15 cellular contexts compared by ENCODE assay signal in genomic region chr6:54335871-54336270, GRCh38. TPM values are rescaled to one million over a fixed set of nuclear protein-coding genes. Genes with fewer than 3 reads are reported as not detected.
DNase-seq lines count a peak whose midpoint lies in the region; FAIRE-seq and TF ChIP-seq lines count a peak whose summit lies in the region.
"Had no signal": no experiment of that assay in that cellular context is flagged by ENCODE, and none has a peak within 500 bp of the region (broad histone marks: within the 10 kb centered on the region; RNA-seq: fewer than 3 reads in every experiment).

No MANE protein-coding gene starts in this region.

- H3K27ac Mint-ChIP-seq in endothelial cell (ENCODE audit: unreplicated experiment), result peak overlapping the region; percentile 94
- no peak overlapping the region for H3K27ac Mint-ChIP-seq in activated naive CD4-positive, alpha-beta T cell treated with anti-CD3 and anti-CD28 coated beads, Interleukin-2, amount 10 ng/mL, durations not matched to agents 7 days and 5 days
- H3K27ac Mint-ChIP-seq: activated CD8-positive, alpha-beta T cell treated with anti-CD3 and anti-CD28 coated beads, Interleukin-2, amount 10 ng/mL, durations not matched to agents 7 days and 5 days had no signal

- H3K4me1 Mint-ChIP-seq in endothelial cell (ENCODE audit: unreplicated experiment), result peaks cover 17% of the 10 kb centered on the region
- no peaks in the 10 kb centered on the region for H3K4me1 Mint-ChIP-seq in activated naive CD4-positive, alpha-beta T cell treated with anti-CD3 and anti-CD28 coated beads, Interleukin-2, amount 10 ng/mL, durations not matched to agents 7 days and 5 days

- no peaks in the 10 kb centered on the region for H3K36me3 ChIP-seq in MG63
- no peaks in the 10 kb centered on the region for H3K36me3 ChIP-seq in ovary
- H3K36me3 ChIP-seq: cardiac muscle cell had no signal

- no peak for FAIRE-seq in GM19239 (lab: Jason Lieb, UNC)

- no peak overlapping the region for H3K27ac ChIP-seq in ovary
- H3K27ac ChIP-seq: cardiac muscle cell had no signal

- WGBS in ovary, 3 donors, result 18 to 36% (median 24%) methylated on average over 2 of the region's 2 CpGs

- no peak for TF ChIP-seq POLR2A in ovary (IDR thresholded peaks at IDR 0.05)

- DNase-seq in COLO829 (ENCODE audit: low spot score) (peak; percentile 88), MG63 (peak; percentile 25), endothelial cell (ENCODE audit: low spot score) (no peak), myocyte (ENCODE audit: low read depth) (peak; percentile 82), GM19239 (ENCODE audit: insufficient read length, low spot score) (no peak), ovary (no peak)
- DNase-seq in activated naive CD4-positive, alpha-beta T cell treated with anti-CD3 and anti-CD28 coated beads, Interleukin-2, amount 10 ng/mL, durations not matched to agents 7 days and 5 days, result no peak
- DNase-seq in effector CD4-positive, alpha-beta T cell, result no peak
- DNase-seq: activated CD8-positive, alpha-beta T cell treated with anti-CD3 and anti-CD28 coated beads, Interleukin-2, amount 10 ng/mL, durations not matched to agents 7 days and 5 days; DND-41; left cardiac atrium; NCI-H1105; SHP77 treated with DMSO at 0.1 percent for 48 hours; stimulated activated CD4-positive, alpha-beta T cell treated with anti-CD3 and anti-CD28 coated beads, Interleukin-12 subunit alpha, Interleukin-12 subunit beta, amount 100 ng/mL, for 4 hours had no signal

- no peaks in the 10 kb centered on the region for H3K27me3 ChIP-seq in MG63
- peaks cover 2% of the 10 kb centered on the region for H3K27me3 ChIP-seq in ovary
- H3K27me3 ChIP-seq: cardiac muscle cell had no signal

- H3K9me3 ChIP-seq in MG63 (no peaks in the 10 kb centered on the region), ovary (no peaks in the 10 kb centered on the region)

- no peak for TF ChIP-seq EP300 in ovary (IDR thresholded peaks at IDR 0.05)

- no peaks in the 10 kb centered on the region for H3K36me3 Mint-ChIP-seq in endothelial cell (ENCODE audit: low read depth, unreplicated experiment)
- no peaks in the 10 kb centered on the region for H3K36me3 Mint-ChIP-seq in activated naive CD4-positive, alpha-beta T cell treated with anti-CD3 and anti-CD28 coated beads, Interleukin-2, amount 10 ng/mL, durations not matched to agents 7 days and 5 days

- no peaks in the 10 kb centered on the region for H3K4me1 ChIP-seq in ovary (ENCODE audit: insufficient read depth)

- TF ChIP-seq CTCF in endothelial cell (IDR thresholded peaks at IDR 0.05; ENCODE audit: unreplicated experiment) (no peak), ovary (IDR thresholded peaks at IDR 0.05) (no peak)

- H3K4me3 Mint-ChIP-seq in endothelial cell (ENCODE audit: unreplicated experiment), result no peak overlapping the region
- no peak overlapping the region for H3K4me3 Mint-ChIP-seq in activated naive CD4-positive, alpha-beta T cell treated with anti-CD3 and anti-CD28 coated beads, Interleukin-2, amount 10 ng/mL, durations not matched to agents 7 days and 5 days
- H3K4me3 Mint-ChIP-seq: activated CD8-positive, alpha-beta T cell treated with anti-CD3 and anti-CD28 coated beads, Interleukin-2, amount 10 ng/mL, durations not matched to agents 7 days and 5 days had no signal

- CTCF ChIA-PET in activated naive CD4-positive, alpha-beta T cell treated with anti-CD3 and anti-CD28 coated beads, Interleukin-2, amount 10 ng/mL, durations not matched to agents 7 days and 5 days (lab: Charles Lee), result no interaction called here

- no peaks in the 10 kb centered on the region for H3K9me3 Mint-ChIP-seq in endothelial cell (ENCODE audit: unreplicated experiment)
- peaks cover 5% of the 10 kb centered on the region for H3K9me3 Mint-ChIP-seq in activated naive CD4-positive, alpha-beta T cell treated with anti-CD3 and anti-CD28 coated beads, Interleukin-2, amount 10 ng/mL, durations not matched to agents 7 days and 5 days

- H3K4me3 ChIP-seq in MG63, result no peak overlapping the region
- H3K4me3 ChIP-seq in ovary, result no peak overlapping the region
- H3K4me3 ChIP-seq: cardiac muscle cell had no signal

- H3K27me3 Mint-ChIP-seq in endothelial cell (ENCODE audit: unreplicated experiment), result peaks cover 6% of the 10 kb centered on the region
- H3K27me3 Mint-ChIP-seq in activated naive CD4-positive, alpha-beta T cell treated with anti-CD3 and anti-CD28 coated beads, Interleukin-2, amount 10 ng/mL, durations not matched to agents 7 days and 5 days, result no peaks in the 10 kb centered on the region

- intact Hi-C loops in ovary (cut with DNase I), result no loop called here

RNA-seq across cellular contexts. Expression of gene TINAG, which starts 27.6 kb away (rescaled TPM):
- total RNA-seq in MG63 (2014; rRNA removed; shearing (Covaris generic); ENCODE audit: low replicate concordance), result not detected in 2 replicates
- total RNA-seq in endothelial cell (ENCODE audit: unreplicated experiment), result not detected
- total RNA-seq in myocyte, result 0.72 TPM in 1 of 2 replicates, not detected in the other
- not detected for polyA plus RNA-seq in myocyte (2012)
- total RNA-seq in ovary, result not detected
- not detected for polyA plus RNA-seq in ovary
- total RNA-seq: activated CD8-positive, alpha-beta T cell treated with anti-CD3 and anti-CD28 coated beads, Interleukin-2, amount 10 ng/mL, durations not matched to agents 7 days and 5 days; cardiac muscle cell had no signal
- polyA plus RNA-seq: cardiac muscle cell had no signal

Comparison
In these comparisons a context has a peak if more than half of its experiments do, and no peak if none do; other contexts are left out.
1. DNase-seq: peak in COLO829 (single experiment), MG63 (single experiment) and myocyte (single experiment); none in endothelial cell (single experiment), GM19239 (single experiment), activated naive CD4-positive, alpha-beta T cell treated with anti-CD3 and anti-CD28 coated beads, Interleukin-2, amount 10 ng/mL, durations not matched to agents 7 days and 5 days (single experiment), ovary (0 of 5) and effector CD4-positive, alpha-beta T cell (single experiment).